Comparison of ENCODE assay signal across 2 cellular contexts in genomic region chr15:59994855-59995557, GRCh38.
TF ChIP-seq lines count a peak whose summit lies in the region.

No MANE protein-coding gene starts in this region.

TF ChIP-seq in GM23338, 12 proteins besides CTCF, POLR2A, EP300 and RAD21:
- TF ChIP-seq EZH2 (IDR thresholded peaks at IDR 0.05; ENCODE audit: low read depth, unreplicated experiment) (peak; percentile 4), ZNF462 (CRISPR knock-in tag; IDR thresholded peaks at IDR 0.05) (0 out of 2 replicates have a peak, but pooled peaks have one; percentile 28)
- TF ChIP-seq, protein P1, sequence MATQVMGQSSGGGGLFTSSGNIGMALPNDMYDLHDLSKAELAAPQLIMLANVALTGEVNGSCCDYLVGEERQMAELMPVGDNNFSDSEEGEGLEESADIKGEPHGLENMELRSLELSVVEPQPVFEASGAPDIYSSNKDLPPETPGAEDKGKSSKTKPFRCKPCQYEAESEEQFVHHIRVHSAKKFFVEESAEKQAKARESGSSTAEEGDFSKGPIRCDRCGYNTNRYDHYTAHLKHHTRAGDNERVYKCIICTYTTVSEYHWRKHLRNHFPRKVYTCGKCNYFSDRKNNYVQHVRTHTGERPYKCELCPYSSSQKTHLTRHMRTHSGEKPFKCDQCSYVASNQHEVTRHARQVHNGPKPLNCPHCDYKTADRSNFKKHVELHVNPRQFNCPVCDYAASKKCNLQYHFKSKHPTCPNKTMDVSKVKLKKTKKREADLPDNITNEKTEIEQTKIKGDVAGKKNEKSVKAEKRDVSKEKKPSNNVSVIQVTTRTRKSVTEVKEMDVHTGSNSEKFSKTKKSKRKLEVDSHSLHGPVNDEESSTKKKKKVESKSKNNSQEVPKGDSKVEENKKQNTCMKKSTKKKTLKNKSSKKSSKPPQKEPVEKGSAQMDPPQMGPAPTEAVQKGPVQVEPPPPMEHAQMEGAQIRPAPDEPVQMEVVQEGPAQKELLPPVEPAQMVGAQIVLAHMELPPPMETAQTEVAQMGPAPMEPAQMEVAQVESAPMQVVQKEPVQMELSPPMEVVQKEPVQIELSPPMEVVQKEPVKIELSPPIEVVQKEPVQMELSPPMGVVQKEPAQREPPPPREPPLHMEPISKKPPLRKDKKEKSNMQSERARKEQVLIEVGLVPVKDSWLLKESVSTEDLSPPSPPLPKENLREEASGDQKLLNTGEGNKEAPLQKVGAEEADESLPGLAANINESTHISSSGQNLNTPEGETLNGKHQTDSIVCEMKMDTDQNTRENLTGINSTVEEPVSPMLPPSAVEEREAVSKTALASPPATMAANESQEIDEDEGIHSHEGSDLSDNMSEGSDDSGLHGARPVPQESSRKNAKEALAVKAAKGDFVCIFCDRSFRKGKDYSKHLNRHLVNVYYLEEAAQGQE (IDR thresholded peaks at IDR 0.05; ENCODE audit: unreplicated experiment), result no peak

TF ChIP-seq in K562, 482 proteins besides CTCF, POLR2A, EP300 and RAD21 (continued from another document):
- no peak for TF ChIP-seq ZNF41 (CRISPR knock-in tag; conservative IDR thresholded peaks at IDR 0.05)
- TF ChIP-seq ZBTB17 (CRISPR knock-in tag; IDR thresholded peaks at IDR 0.05), result 0 out of 2 replicates have a peak, but pooled peaks have one; percentile 34
- no peak for TF ChIP-seq NR3C1 (CRISPR knock-in tag; IDR thresholded peaks at IDR 0.05)
- no peak for TF ChIP-seq ESRRA (IDR thresholded peaks at IDR 0.05; ENCODE audit: borderline replicate concordance, low read depth)
- no peak for TF ChIP-seq ZBTB7A (IDR thresholded peaks at IDR 0.05; ENCODE audit: borderline replicate concordance, control insufficient read depth, low read depth, low read length)
- no peak for TF ChIP-seq ZNF124 (CRISPR knock-in tag; IDR thresholded peaks at IDR 0.05)
- no peak for TF ChIP-seq EZH2 (IDR thresholded peaks at IDR 0.05; ENCODE audit: borderline replicate concordance, low read depth, low read length)
- TF ChIP-seq ZNF165 (CRISPR knock-in tag; IDR thresholded peaks at IDR 0.05; ENCODE audit: borderline replicate concordance), result no peak
- TF ChIP-seq ZBTB11 (CRISPR knock-in tag; IDR thresholded peaks at IDR 0.05), result no peak
- TF ChIP-seq PHB2 (IDR thresholded peaks at IDR 0.05; ENCODE audit: low read depth), result no peak
- TF ChIP-seq CC2D1A (IDR thresholded peaks at IDR 0.05), result no peak
- no peak for TF ChIP-seq HMGXB4 (CRISPR knock-in tag; IDR thresholded peaks at IDR 0.05)
- TF ChIP-seq MAZ (CRISPR knock-in tag; conservative IDR thresholded peaks at IDR 0.05 in 1 of 2, IDR thresholded peaks at IDR 0.05 in 1 of 2), result 0 out of 4 replicates have a peak, but pooled peaks of 1 of the 2 experiments have one; percentile 36
